19 cellular contexts compared by ENCODE assay signal in genomic region chr12:48054955-48055821, GRCh38. TPM values are rescaled to one million over a fixed set of nuclear protein-coding genes. Genes with fewer than 3 reads are reported as not detected.
DNase-seq lines count a peak whose midpoint lies in the region; ATAC-seq, FAIRE-seq and TF ChIP-seq lines count a peak whose summit lies in the region.
"Had no signal": no experiment of that assay in that cellular context is flagged by ENCODE, and none has a peak within 500 bp of the region (broad histone marks: within the 10 kb centered on the region; RNA-seq: fewer than 3 reads in every experiment).

No MANE protein-coding gene starts in this region.

- no peak overlapping the region for H3K27ac ChIP-seq in adrenal gland

- ATAC-seq in activated naive CD8-positive, alpha-beta T cell treated with anti-CD3 and anti-CD28 coated beads, Interleukin-2, amount 10 ng/mL, durations not matched to agents 7 days and 5 days (ENCODE audit: low read depth): peak; percentile 57
- ATAC-seq: PC-3 had no signal

- H3K36me3 ChIP-seq in adrenal gland (replicated peaks in 1 of 2): no peaks in the 10 kb centered on the region

- peaks cover 11% of the 10 kb centered on the region for H3K9me3 Mint-ChIP-seq in activated naive CD8-positive, alpha-beta T cell treated with anti-CD3 and anti-CD28 coated beads, Interleukin-2, amount 10 ng/mL, durations not matched to agents 7 days and 5 days
- H3K9me3 Mint-ChIP-seq in activated naive CD8-positive, alpha-beta T cell treated with anti-CD3 and anti-CD28 coated beads for 36 hours: peaks cover 12% of the 10 kb centered on the region

- WGBS in adrenal gland, 4 donors: 95 to 97% (median 96%) methylated on average over 12 of the region's 12 CpGs

- no peak for FAIRE-seq in D721Med (lab: Jason Lieb, UNC)
- FAIRE-seq: GM18507, GM19239 had no signal

- TF ChIP-seq CTCF in D721Med (IDR thresholded peaks at IDR 0.05; ENCODE audit: insufficient read depth, missing control alignments) (no peak), adrenal gland (IDR thresholded peaks at IDR 0.05) (no peak)

- POLR2A ChIA-PET in activated naive CD8-positive, alpha-beta T cell treated with anti-CD3 and anti-CD28 coated beads, Interleukin-2, amount 10 ng/mL, durations not matched to agents 7 days and 5 days (lab: Charles Lee): interaction anchor here (0.7 kb wide), 1 partner anchor 64 kb away, joined by 3 read pairs; no protein-coding TSS in a partner anchor

- peaks cover 28% of the 10 kb centered on the region for H3K36me3 Mint-ChIP-seq in activated naive CD8-positive, alpha-beta T cell treated with anti-CD3 and anti-CD28 coated beads, Interleukin-2, amount 10 ng/mL, durations not matched to agents 7 days and 5 days
- peaks cover 23% of the 10 kb centered on the region for H3K36me3 Mint-ChIP-seq in activated naive CD8-positive, alpha-beta T cell treated with anti-CD3 and anti-CD28 coated beads for 36 hours

- H3K4me3 ChIP-seq in adrenal gland: no peak overlapping the region

- DNase-seq in NCI-H82 (lab: John Stamatoyannopoulos, UW) (peak; percentile 4), NCI-H82 treated with DMSO at 0.1 percent for 48 hours (lab: John Stamatoyannopoulos, UW; ENCODE audit: unreplicated experiment) (no peak), SK-N-DZ (ENCODE audit: low spot score) (peak; percentile 12), left kidney (ENCODE audit: low read depth, low spot score) (peak; percentile 21), D721Med (ENCODE audit: insufficient read length, low spot score) (no peak), adrenal gland (no peak)
- DNase-seq in activated naive CD8-positive, alpha-beta T cell treated with anti-CD3 and anti-CD28 coated beads, Interleukin-2, amount 10 ng/mL, durations not matched to agents 7 days and 5 days: no peak
- DNase-seq in activated naive CD8-positive, alpha-beta T cell treated with anti-CD3 and anti-CD28 coated beads for 36 hours: no peak
- DNase-seq: C1 segment of cervical spinal cord, COR-L47, HFFc6, NCI-H1092 treated with DMSO at 0.1 percent for 48 hours, NCI-H187, NCI-H2171 treated with DMSO at 0.1 percent for 48 hours, NCI-H524, PC-3 had no signal

- H3K4me1 Mint-ChIP-seq in activated naive CD8-positive, alpha-beta T cell treated with anti-CD3 and anti-CD28 coated beads, Interleukin-2, amount 10 ng/mL, durations not matched to agents 7 days and 5 days: peaks cover 4% of the 10 kb centered on the region
- H3K4me1 Mint-ChIP-seq in activated naive CD8-positive, alpha-beta T cell treated with anti-CD3 and anti-CD28 coated beads for 36 hours: no peaks in the 10 kb centered on the region

- no peak for TF ChIP-seq POLR2A in adrenal gland (IDR thresholded peaks at IDR 0.05)

- H3K27ac Mint-ChIP-seq in activated naive CD8-positive, alpha-beta T cell treated with anti-CD3 and anti-CD28 coated beads, Interleukin-2, amount 10 ng/mL, durations not matched to agents 7 days and 5 days: no peak overlapping the region
- no peak overlapping the region for H3K27ac Mint-ChIP-seq in activated naive CD8-positive, alpha-beta T cell treated with anti-CD3 and anti-CD28 coated beads for 36 hours
- H3K27ac Mint-ChIP-seq: HFFc6 had no signal

- intact Hi-C loops in adrenal gland (cut with DNase I): no loop called here

- H3K27me3 ChIP-seq in adrenal gland: no peaks in the 10 kb centered on the region

- H3K9me3 ChIP-seq in adrenal gland (replicated peaks in 1 of 3): peaks cover 0 to 6% (median 0%) of the 10 kb centered on the region in 3 donors

- H3K27me3 Mint-ChIP-seq in activated naive CD8-positive, alpha-beta T cell treated with anti-CD3 and anti-CD28 coated beads, Interleukin-2, amount 10 ng/mL, durations not matched to agents 7 days and 5 days: no peaks in the 10 kb centered on the region
- H3K27me3 Mint-ChIP-seq in activated naive CD8-positive, alpha-beta T cell treated with anti-CD3 and anti-CD28 coated beads for 36 hours: no peaks in the 10 kb centered on the region

- no peak overlapping the region for H3K4me3 Mint-ChIP-seq in activated naive CD8-positive, alpha-beta T cell treated with anti-CD3 and anti-CD28 coated beads, Interleukin-2, amount 10 ng/mL, durations not matched to agents 7 days and 5 days
- no peak overlapping the region for H3K4me3 Mint-ChIP-seq in activated naive CD8-positive, alpha-beta T cell treated with anti-CD3 and anti-CD28 coated beads for 36 hours
- H3K4me3 Mint-ChIP-seq: HFFc6 had no signal

- peaks cover 0 to 6% of the 10 kb centered on the region in 2 donors for H3K4me1 ChIP-seq in adrenal gland (replicated peaks in 1 of 2)

RNA-seq across cellular contexts. Expression of gene SENP1, which starts 50.7 kb away (rescaled TPM):
- total RNA-seq in activated naive CD8-positive, alpha-beta T cell treated with anti-CD3 and anti-CD28 coated beads, Interleukin-2, amount 10 ng/mL, durations not matched to agents 7 days and 5 days: 10 to 100 TPM; 36.2 to 43.4 TPM
- total RNA-seq in activated naive CD8-positive, alpha-beta T cell treated with anti-CD3 and anti-CD28 coated beads for 36 hours: 10 to 100 TPM; 42.6 to 53.6 TPM
- 24.9 and 25.1 TPM in 2 replicates for polyA plus RNA-seq in SK-N-DZ (2014; cell fraction: cytosol; rRNA removed)
- 11.6 and 31.6 TPM in 2 replicates for polyA plus RNA-seq in SK-N-DZ (2014; cell fraction: nucleus; rRNA removed)
- total RNA-seq in adrenal gland: 10 to 100 TPM in 5 of 8 donors, 1 to 10 TPM in 3; 6.0 to 19.1 (median 12.6) TPM
- 10 to 100 TPM in 1 of 3 donors, 1 to 10 TPM in 2; 3.0 to 10.2 (median 3.8) TPM for polyA plus RNA-seq in adrenal gland

RNA-seq across cellular contexts. Expression of gene COL2A1, which starts 50.9 kb away (rescaled TPM):
- not detected for total RNA-seq in activated naive CD8-positive, alpha-beta T cell treated with anti-CD3 and anti-CD28 coated beads, Interleukin-2, amount 10 ng/mL, durations not matched to agents 7 days and 5 days
- under 1 TPM in 1 of 2 experiments, not detected in 1; 0.04 TPM for total RNA-seq in activated naive CD8-positive, alpha-beta T cell treated with anti-CD3 and anti-CD28 coated beads for 36 hours
- 6.6 and 9.9 TPM in 2 replicates for polyA plus RNA-seq in SK-N-DZ (2014; cell fraction: cytosol; rRNA removed)
- 55.9 and 74.4 TPM in 2 replicates for polyA plus RNA-seq in SK-N-DZ (2014; cell fraction: nucleus; rRNA removed)
- under 1 TPM in 5 of 8 donors, not detected in 3; 0.14 to 0.63 (median 0.26) TPM for total RNA-seq in adrenal gland
- under 1 TPM; 0.07 to 0.20 (median 0.16) TPM for polyA plus RNA-seq in adrenal gland
- total RNA-seq: H4, HFFc6 had no signal

Comparison
In these comparisons a context has a peak if more than half of its experiments do, and no peak if none do; other contexts are left out.
1. DNase-seq: peak in NCI-H82 (single experiment), SK-N-DZ (single experiment) and left kidney (single experiment); none in NCI-H82 treated with DMSO at 0.1 percent for 48 hours (single experiment), activated naive CD8-positive, alpha-beta T cell treated with anti-CD3 and anti-CD28 coated beads, Interleukin-2, amount 10 ng/mL, durations not matched to agents 7 days and 5 days (single experiment), activated naive CD8-positive, alpha-beta T cell treated with anti-CD3 and anti-CD28 coated beads for 36 hours (single experiment), D721Med (single experiment) and adrenal gland (0 of 7).